In the genomic region with DNA sequence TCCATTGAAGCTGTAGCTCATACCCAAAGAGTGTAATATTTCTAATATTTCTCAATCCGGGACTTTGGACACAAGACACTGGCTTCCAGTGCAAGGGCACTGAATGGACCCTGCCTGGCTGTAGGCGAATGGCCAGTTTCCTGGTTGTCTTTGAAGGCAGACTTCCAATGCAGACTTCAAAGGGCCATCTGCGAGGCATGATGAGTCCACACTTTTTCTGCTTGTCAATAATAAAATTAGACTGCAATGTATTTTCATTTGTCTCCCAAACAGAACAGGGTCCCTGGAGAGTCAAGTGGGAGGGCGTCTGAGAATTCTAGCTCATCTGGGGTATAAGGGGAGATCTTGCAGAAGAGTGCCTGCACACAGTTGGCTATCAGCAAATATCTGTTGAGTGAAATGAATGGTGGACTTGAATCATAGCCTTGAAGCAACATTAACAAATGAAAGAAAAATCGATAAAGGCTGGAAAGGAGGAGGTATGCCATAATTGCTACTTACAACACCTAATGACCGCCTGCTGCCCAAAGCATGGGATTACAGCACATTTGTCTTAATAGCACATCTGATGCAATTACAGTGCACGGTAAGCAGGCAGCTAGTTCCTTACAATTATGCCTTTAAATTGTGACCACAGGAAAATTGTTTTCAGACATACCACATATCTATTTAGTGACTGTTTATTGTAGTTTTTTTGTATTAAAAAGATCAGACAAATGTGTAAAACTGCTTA, we compare ENCODE assay signal across 1 cellular context.
TF ChIP-seq lines count a peak whose summit lies in the region.

No MANE protein-coding gene starts in this region.

TF ChIP-seq in HepG2, 621 proteins besides CTCF, POLR2A, EP300 and RAD21 (continued from another document):
- TF ChIP-seq MTA3 (CRISPR knock-in tag; IDR thresholded peaks at IDR 0.05) (no peak), TBX3 (IDR thresholded peaks at IDR 0.05; ENCODE audit: borderline replicate concordance) (peak; percentile 23; the same call in 1 of the 2 replicates), XRCC5 (optimal IDR thresholded peaks at IDR 0.05; ENCODE audit: low read length) (peak; percentile 34), RORA (CRISPR knock-in tag; IDR thresholded peaks at IDR 0.05) (no peak), ZFP36L1 (CRISPR knock-in tag; IDR thresholded peaks at IDR 0.05) (no peak), PRDM10 (CRISPR knock-in tag; IDR thresholded peaks at IDR 0.05; ENCODE audit: low read depth) (peak; percentile 18; the same call in 1 of the 2 replicates), ZNF124 (CRISPR knock-in tag; IDR thresholded peaks at IDR 0.05) (0 out of 2 replicates have a peak, but pooled peaks have one; percentile 30), ZSCAN20 (CRISPR knock-in tag; IDR thresholded peaks at IDR 0.05; ENCODE audit: borderline replicate concordance) (no peak), NKX3-1 (CRISPR knock-in tag; IDR thresholded peaks at IDR 0.05) (no peak), PCBP2 (optimal IDR thresholded peaks at IDR 0.05; ENCODE audit: low read depth, low read length, poor library complexity, severe bottlenecking) (no peak), ZNF331 (CRISPR knock-in tag; IDR thresholded peaks at IDR 0.05) (peak; percentile 48; the same call in 1 of the 2 replicates), ISX (CRISPR knock-in tag; conservative IDR thresholded peaks at IDR 0.05) (no peak), ETV5 (CRISPR knock-in tag; IDR thresholded peaks at IDR 0.05; ENCODE audit: borderline replicate concordance) (peak; percentile 60; the same call in 1 of the 2 replicates), HMG20A (CRISPR knock-in tag; IDR thresholded peaks at IDR 0.05; ENCODE audit: borderline replicate concordance) (peak; percentile 86), PHF21A (CRISPR knock-in tag; IDR thresholded peaks at IDR 0.05) (0 out of 2 replicates have a peak, but pooled peaks have one; percentile 14), EHMT2 (IDR thresholded peaks at IDR 0.05; ENCODE audit: borderline replicate concordance, low read depth, low read length) (peak; percentile 82; the same call in 1 of the 2 replicates), ZNF644 (CRISPR knock-in tag; IDR thresholded peaks at IDR 0.05; ENCODE audit: low read depth) (peak; percentile 99), CAMTA2 (CRISPR knock-in tag; IDR thresholded peaks at IDR 0.05; ENCODE audit: borderline replicate concordance) (no peak), BCL6 (CRISPR knock-in tag; IDR thresholded peaks at IDR 0.05) (peak; percentile 65), NR1H2 (CRISPR knock-in tag; IDR thresholded peaks at IDR 0.05; ENCODE audit: borderline replicate concordance, low read depth) (no peak), HNRNPUL1 (IDR thresholded peaks at IDR 0.05; ENCODE audit: low read depth, low read length) (no peak), ZHX1 (CRISPR knock-in tag; IDR thresholded peaks at IDR 0.05; ENCODE audit: low read depth) (no peak), ASH2L (IDR thresholded peaks at IDR 0.05; ENCODE audit: insufficient read length, low read depth, low read length) (peak; percentile 88), GATAD2A (CRISPR knock-in tag; IDR thresholded peaks at IDR 0.05) (peak; percentile 88), FOXK1 (CRISPR knock-in tag; IDR thresholded peaks at IDR 0.05; ENCODE audit: borderline replicate concordance, low read depth) (peak; percentile 51; the same call in 1 of the 2 replicates), ZNF484 (CRISPR knock-in tag; IDR thresholded peaks at IDR 0.05; ENCODE audit: borderline replicate concordance, low read depth) (no peak)
- TF ChIP-seq, protein P1, sequence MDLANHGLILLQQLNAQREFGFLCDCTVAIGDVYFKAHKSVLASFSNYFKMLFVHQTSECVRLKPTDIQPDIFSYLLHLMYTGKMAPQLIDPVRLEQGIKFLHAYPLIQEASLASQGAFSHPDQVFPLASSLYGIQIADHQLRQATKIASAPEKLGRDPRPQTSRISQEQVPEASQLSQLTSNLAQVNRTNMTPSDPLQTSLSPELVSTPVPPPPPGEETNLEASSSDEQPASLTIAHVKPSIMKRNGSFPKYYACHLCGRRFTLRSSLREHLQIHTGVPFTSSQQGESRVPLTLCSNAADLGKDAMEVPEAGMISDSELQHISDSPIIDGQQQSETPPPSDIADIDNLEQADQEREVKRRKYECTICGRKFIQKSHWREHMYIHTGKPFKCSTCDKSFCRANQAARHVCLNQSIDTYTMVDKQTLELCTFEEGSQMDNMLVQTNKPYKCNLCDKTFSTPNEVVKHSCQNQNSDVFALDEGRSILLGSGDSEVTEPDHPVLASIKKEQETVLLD (CRISPR knock-in tag; IDR thresholded peaks at IDR 0.05; ENCODE audit: low read depth) = no peak
